ENCODE assay signal across 14 cellular contexts in the genomic region with DNA sequence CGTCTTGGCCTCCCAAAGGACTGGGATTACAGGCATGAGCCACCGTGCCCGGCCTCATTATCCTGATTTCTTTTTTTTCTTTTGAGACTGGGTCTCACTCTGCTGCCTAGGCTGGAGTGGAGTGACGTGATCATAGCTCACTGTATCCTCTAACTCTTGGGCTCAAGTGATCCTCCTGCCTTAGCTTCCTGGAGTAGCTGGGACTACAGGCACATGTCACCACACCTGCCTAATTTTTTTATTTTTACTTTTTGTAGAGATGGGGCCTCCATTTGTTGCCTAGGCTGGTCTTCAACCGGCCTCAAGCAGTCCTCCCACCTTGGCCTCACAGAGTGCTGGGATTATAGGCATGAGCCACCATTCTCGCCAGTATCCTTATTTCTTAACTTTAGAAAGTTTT. TPM values are rescaled to one million over a fixed set of nuclear protein-coding genes. Genes with fewer than 3 reads are reported as not detected.
A peak's percentile ranks its signal among the peaks of the same experiment; 100 is the strongest.
DNase-seq lines count a peak whose midpoint lies in the region; ATAC-seq and TF ChIP-seq lines count a peak whose summit lies in the region.
"Had no signal": no experiment of that assay in that cellular context is flagged by ENCODE, and none has a peak within 500 bp of the region (broad histone marks: within the 10 kb centered on the region; RNA-seq: fewer than 3 reads in every experiment).

No MANE protein-coding gene starts in this region.

- no peak for TF ChIP-seq POLR2A in ovary (IDR thresholded peaks at IDR 0.05)

- TF ChIP-seq CTCF in CD14-positive monocyte (IDR thresholded peaks at IDR 0.05) (no peak), Caco-2 (IDR thresholded peaks at IDR 0.05; ENCODE audit: insufficient read depth in 1 of 2, low read depth in 1 of 2, low read length in 1 of 2, severe bottlenecking in 1 of 2, unreplicated experiment in 1 of 2) (no peak), psoas muscle (IDR thresholded peaks at IDR 0.05) (no peak), ovary (IDR thresholded peaks at IDR 0.05) (no peak)

- peaks cover 1% of the 10 kb centered on the region; the same call in 1 of the 2 replicates for H3K36me3 ChIP-seq in Caco-2 (ENCODE audit: control insufficient read depth, insufficient read depth, low read length)
- peaks cover 0 to 2% of the 10 kb centered on the region in 2 donors for H3K36me3 ChIP-seq in psoas muscle (ENCODE audit: insufficient read depth in 1 of 2, low read depth in 1 of 2)
- H3K36me3 ChIP-seq in ovary = no peaks in the 10 kb centered on the region
- peaks cover 0 to 3% of the 10 kb centered on the region in 2 experiments for H3K36me3 ChIP-seq in trophoblast cell (ENCODE audit: control insufficient read depth in 1 of 2, insufficient read depth in 2 of 2, low read length in 2 of 2)

- H3K9ac ChIP-seq in trophoblast cell (ENCODE audit: low read length) = no peak overlapping the region

- H3K4me2 ChIP-seq in trophoblast cell (ENCODE audit: low read length) = no peak overlapping the region

- H3K23ac ChIP-seq in trophoblast cell (ENCODE audit: low read length) = no peak overlapping the region

- no peak overlapping the region for H4K8ac ChIP-seq in trophoblast cell (ENCODE audit: low read depth, low read length)

- no peak overlapping the region for H2AK5ac ChIP-seq in trophoblast cell (ENCODE audit: low read length)

- no peak overlapping the region for H2BK5ac ChIP-seq in trophoblast cell (ENCODE audit: low read depth, low read length, poor library complexity)

- H3K4me1 ChIP-seq in Caco-2 (peaks cover 16% of the 10 kb centered on the region), psoas muscle (peaks cover 52% of the 10 kb centered on the region), ovary (ENCODE audit: insufficient read depth) (peaks cover 16% of the 10 kb centered on the region), trophoblast cell (ENCODE audit: control insufficient read depth in 1 of 2, insufficient read depth in 2 of 2, low read length in 2 of 2) (peaks cover 5 to 14% of the 10 kb centered on the region in 2 experiments)

- peaks cover 58% of the 10 kb centered on the region for H3K4me1 Mint-ChIP-seq in CD14-positive monocyte
- H3K4me1 Mint-ChIP-seq in Caco-2 (ENCODE audit: low read depth, unreplicated experiment) = peaks cover 15% of the 10 kb centered on the region
- H3K4me1 Mint-ChIP-seq in activated naive CD8-positive, alpha-beta T cell treated with anti-CD3 and anti-CD28 coated beads, Interleukin-2, amount 50 U/mL, for 24 hours = peaks cover 70% of the 10 kb centered on the region

- H3K9me3 Mint-ChIP-seq in CD14-positive monocyte (no peaks in the 10 kb centered on the region), Caco-2 (ENCODE audit: unreplicated experiment) (no peaks in the 10 kb centered on the region)
- no peaks in the 10 kb centered on the region for H3K9me3 Mint-ChIP-seq in activated naive CD8-positive, alpha-beta T cell treated with anti-CD3 and anti-CD28 coated beads, Interleukin-2, amount 50 U/mL, for 24 hours

- H3K27me3 ChIP-seq in Caco-2 (replicated peaks; ENCODE audit: control insufficient read depth, insufficient read depth, low read length) (no peaks in the 10 kb centered on the region), psoas muscle (ENCODE audit: insufficient read depth in 3 of 3, low read length in 2 of 3) (no peaks in the 10 kb centered on the region), ovary (no peaks in the 10 kb centered on the region), trophoblast cell (ENCODE audit: insufficient read depth, low read length) (no peaks in the 10 kb centered on the region)

- H3K27ac Mint-ChIP-seq in CD14-positive monocyte (peak overlapping the region in 6 of 7 donors; percentile 26 to 88 (median 78)), Caco-2 (ENCODE audit: unreplicated experiment) (no peak overlapping the region)
- no peak overlapping the region for H3K27ac Mint-ChIP-seq in activated naive CD8-positive, alpha-beta T cell treated with anti-CD3 and anti-CD28 coated beads, Interleukin-2, amount 50 U/mL, for 24 hours

- H3K9me3 ChIP-seq in Caco-2 (no peaks in the 10 kb centered on the region), psoas muscle (no peaks in the 10 kb centered on the region), ovary (no peaks in the 10 kb centered on the region), trophoblast cell (ENCODE audit: insufficient read depth, low read depth, low read length) (peaks cover 6% of the 10 kb centered on the region)

- no peak overlapping the region for H3K4me3 ChIP-seq in Caco-2 (ENCODE audit: low read depth, low read length)
- H3K4me3 ChIP-seq in psoas muscle = no peak overlapping the region
- H3K4me3 ChIP-seq in ovary = no peak overlapping the region
- H3K4me3 ChIP-seq in trophoblast cell (ENCODE audit: low read depth, low read length) = no peak overlapping the region

- H2AFZ ChIP-seq in trophoblast cell (ENCODE audit: insufficient read depth, low read length, poor library complexity) = no peak overlapping the region

- no peak for TF ChIP-seq EP300 in ovary (IDR thresholded peaks at IDR 0.05)

- H3K4me3 Mint-ChIP-seq in CD14-positive monocyte (peak overlapping the region in 1 of 2 donors; percentile 39), Caco-2 (ENCODE audit: unreplicated experiment) (peak overlapping the region; percentile 49)
- peak overlapping the region; percentile 78 for H3K4me3 Mint-ChIP-seq in activated naive CD8-positive, alpha-beta T cell treated with anti-CD3 and anti-CD28 coated beads, Interleukin-2, amount 50 U/mL, for 24 hours

- WGBS in psoas muscle, 3 donors = 77 to 90% (median 83%) methylated on average over 6 of the region's 6 CpGs
- WGBS in ovary, 3 donors = 93 to 96% (median 96%) methylated on average over 6 of the region's 6 CpGs
- no CpG with 5 or more reads among the region's 6 CpGs for whole genome bisulfite sequencing in trophoblast cell (ENCODE audit: extremely low coverage, insufficient coverage, insufficient read length)

- no peak overlapping the region for H4K12ac ChIP-seq in trophoblast cell (ENCODE audit: low read depth, low read length)

- H3K27me3 Mint-ChIP-seq in CD14-positive monocyte (ENCODE audit: low read depth in 3 of 3) = no peaks in the 10 kb centered on the region
- H3K27me3 Mint-ChIP-seq in Caco-2 (ENCODE audit: insufficient read depth, unreplicated experiment) = no peaks in the 10 kb centered on the region
- no peaks in the 10 kb centered on the region for H3K27me3 Mint-ChIP-seq in activated naive CD8-positive, alpha-beta T cell treated with anti-CD3 and anti-CD28 coated beads, Interleukin-2, amount 50 U/mL, for 24 hours

- H3K36me3 Mint-ChIP-seq in CD14-positive monocyte (peaks cover 22 to 23% of the 10 kb centered on the region in 2 donors), Caco-2 (ENCODE audit: insufficient read depth, unreplicated experiment) (peaks cover 22% of the 10 kb centered on the region)
- peaks cover 9% of the 10 kb centered on the region for H3K36me3 Mint-ChIP-seq in activated naive CD8-positive, alpha-beta T cell treated with anti-CD3 and anti-CD28 coated beads, Interleukin-2, amount 50 U/mL, for 24 hours (ENCODE audit: low read depth)

- no peak for DNase-seq in CD14-positive monocyte (ENCODE audit: low spot score)
- no peak for DNase-seq in Caco-2
- no peak for DNase-seq in activated naive CD8-positive, alpha-beta T cell treated with anti-CD3 and anti-CD28 coated beads, Interleukin-2, amount 50 U/mL, for 24 hours
- no peak for DNase-seq in psoas muscle
- no peak for DNase-seq in ovary
- DNase-seq in trophoblast cell = no peak
- DNase-seq: activated naive CD4-positive, alpha-beta T cell; central memory CD4-positive, alpha-beta T cell; NCI-H1436 treated with DMSO at 0.1 percent for 48 hours; NCI-H345; SHP77; T1000 had no signal

- no peak overlapping the region for H2BK12ac ChIP-seq in trophoblast cell (ENCODE audit: low read length)

- intact Hi-C loops in CD14-positive monocyte (cut with micrococcal nuclease) (loop anchor here in 1 of 2 donors (10.0 kb wide), 2 partner anchors 218 to 528 kb away; a partner anchor contains a TSS), Caco-2 (cut with micrococcal nuclease; ENCODE audit: unreplicated experiment) (loop anchor here (5.0 kb wide), 1 partner anchor 199 kb away; no protein-coding TSS in a partner anchor), psoas muscle (cut with DNase I) (loop anchor here in 1 of 2 donors (5.0 kb wide), 1 partner anchor 51 kb away; no protein-coding TSS in a partner anchor), ovary (cut with DNase I) (loop anchor here in 2 of 4 donors (10.0 kb wide), 2 partner anchors 48 to 132 kb away; a partner anchor contains a TSS)

- CTCF ChIA-PET in Caco-2 (lab: Charles Lee) = interaction anchor here (1.4 kb wide), 1 partner anchor 54 kb away, joined by 5 read pairs; no protein-coding TSS in a partner anchor

- no TSS peak for BruUV-seq in Caco-2 (replicated peaks; lab: Mats Ljungman, UMichigan)

- H3K27ac ChIP-seq in psoas muscle = peak overlapping the region; percentile 23
- peak overlapping the region in 1 of 2 donors; percentile 2 for H3K27ac ChIP-seq in ovary
- no peak overlapping the region for H3K27ac ChIP-seq in trophoblast cell (ENCODE audit: low read depth, low read length)
- H3K27ac ChIP-seq: C4-2B had no signal

- no peak overlapping the region for H3K14ac ChIP-seq in trophoblast cell (ENCODE audit: low read length)

- no peak for ATAC-seq in activated naive CD8-positive, alpha-beta T cell treated with anti-CD3 and anti-CD28 coated beads, Interleukin-2, amount 50 U/mL, for 24 hours
- ATAC-seq in psoas muscle = no peak
- ATAC-seq in HG03571 (IDR thresholded peaks at IDR 0.05; ENCODE audit: unreplicated experiment) = no peak

- peaks cover 9% of the 10 kb centered on the region for H3K79me2 ChIP-seq in trophoblast cell (ENCODE audit: control insufficient read depth, insufficient read depth, low read length, poor library complexity)

- POLR2A ChIA-PET in Caco-2 (lab: Charles Lee) = no interaction called here

- peaks cover 11% of the 10 kb centered on the region for H3K79me1 ChIP-seq in trophoblast cell (ENCODE audit: low read length)

- H3K18ac ChIP-seq in trophoblast cell (ENCODE audit: low read length) = no peak overlapping the region

- H2BK120ac ChIP-seq in trophoblast cell (ENCODE audit: insufficient read depth, low read length, poor library complexity) = no peak overlapping the region

- no peak overlapping the region for H4K91ac ChIP-seq in trophoblast cell (ENCODE audit: low read depth, low read length)

- H3K4ac ChIP-seq in trophoblast cell (ENCODE audit: low read depth, low read length) = no peak overlapping the region

RNA-seq across cellular contexts. Expression of a gene that starts 3.5 kb away (rescaled TPM):
- polyA plus RNA-seq in CD14-positive monocyte = 1 to 10 TPM; 1.4 to 1.7 TPM
- 28.6 and 29.3 TPM in 2 replicates for total RNA-seq in Caco-2 (2022)
- 1 to 10 TPM; 6.8 to 8.1 (median 7.1) TPM for total RNA-seq in psoas muscle
- polyA plus RNA-seq in psoas muscle = 1 to 10 TPM; 3.5 to 9.7 (median 4.0) TPM
- 10 to 100 TPM in 6 of 7 donors, 1 to 10 TPM in 1; 9.7 to 17.7 (median 12.3) TPM for total RNA-seq in ovary
- 10 to 100 TPM in 1 of 2 donors, 1 to 10 TPM in 1; 5.3 to 13.5 TPM for polyA plus RNA-seq in ovary
- polyA plus RNA-seq in trophoblast cell (2013) = 13.0 and 13.3 TPM in 2 replicates

Comparison
In these comparisons a context has a peak if more than half of its experiments do, and no peak if none do; other contexts are left out.
1. H3K27ac Mint-ChIP-seq: peak in CD14-positive monocyte (6 of 7); none in Caco-2 (single experiment) and activated naive CD8-positive, alpha-beta T cell treated with anti-CD3 and anti-CD28 coated beads, Interleukin-2, amount 50 U/mL, for 24 hours (single experiment).